1 cellular context compared by ENCODE assay signal in the genomic region with DNA sequence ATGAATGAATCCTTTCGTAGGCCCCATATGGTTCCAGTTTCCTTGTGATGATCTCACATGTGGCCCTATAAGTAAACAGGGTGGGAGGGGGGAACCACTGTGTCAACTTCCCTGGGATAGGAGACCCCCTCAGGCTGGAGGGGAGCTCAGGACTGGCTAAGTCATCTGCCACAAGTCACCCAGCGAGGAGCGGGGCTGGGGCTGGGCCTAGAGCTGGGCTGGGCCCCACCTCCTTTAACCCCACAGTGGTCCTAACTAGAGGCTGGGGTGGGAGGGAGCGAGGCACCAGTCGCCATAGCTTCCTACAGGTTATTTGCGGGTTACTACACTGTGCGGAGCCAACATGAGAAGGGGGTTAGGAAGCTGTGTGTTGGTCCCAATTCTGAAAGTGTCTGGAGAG.
TF ChIP-seq lines count a peak whose summit lies in the region.

No MANE protein-coding gene starts in this region.

TF ChIP-seq in HEK293, 187 proteins besides CTCF, POLR2A, EP300 and RAD21 (continued from another document):
- TF ChIP-seq, protein P1, sequence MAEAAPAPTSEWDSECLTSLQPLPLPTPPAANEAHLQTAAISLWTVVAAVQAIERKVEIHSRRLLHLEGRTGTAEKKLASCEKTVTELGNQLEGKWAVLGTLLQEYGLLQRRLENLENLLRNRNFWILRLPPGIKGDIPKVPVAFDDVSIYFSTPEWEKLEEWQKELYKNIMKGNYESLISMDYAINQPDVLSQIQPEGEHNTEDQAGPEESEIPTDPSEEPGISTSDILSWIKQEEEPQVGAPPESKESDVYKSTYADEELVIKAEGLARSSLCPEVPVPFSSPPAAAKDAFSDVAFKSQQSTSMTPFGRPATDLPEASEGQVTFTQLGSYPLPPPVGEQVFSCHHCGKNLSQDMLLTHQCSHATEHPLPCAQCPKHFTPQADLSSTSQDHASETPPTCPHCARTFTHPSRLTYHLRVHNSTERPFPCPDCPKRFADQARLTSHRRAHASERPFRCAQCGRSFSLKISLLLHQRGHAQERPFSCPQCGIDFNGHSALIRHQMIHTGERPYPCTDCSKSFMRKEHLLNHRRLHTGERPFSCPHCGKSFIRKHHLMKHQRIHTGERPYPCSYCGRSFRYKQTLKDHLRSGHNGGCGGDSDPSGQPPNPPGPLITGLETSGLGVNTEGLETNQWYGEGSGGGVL (tag by site-specific recombination; IDR thresholded peaks at IDR 0.05): peak; percentile 41; the same call in 1 of the 2 replicates
- TF ChIP-seq SCRT2 (tag by site-specific recombination; IDR thresholded peaks at IDR 0.05): peak; percentile 45; the same call in 1 of the 2 replicates
